ENCODE assay signal across 8 cellular contexts in the genomic region with DNA sequence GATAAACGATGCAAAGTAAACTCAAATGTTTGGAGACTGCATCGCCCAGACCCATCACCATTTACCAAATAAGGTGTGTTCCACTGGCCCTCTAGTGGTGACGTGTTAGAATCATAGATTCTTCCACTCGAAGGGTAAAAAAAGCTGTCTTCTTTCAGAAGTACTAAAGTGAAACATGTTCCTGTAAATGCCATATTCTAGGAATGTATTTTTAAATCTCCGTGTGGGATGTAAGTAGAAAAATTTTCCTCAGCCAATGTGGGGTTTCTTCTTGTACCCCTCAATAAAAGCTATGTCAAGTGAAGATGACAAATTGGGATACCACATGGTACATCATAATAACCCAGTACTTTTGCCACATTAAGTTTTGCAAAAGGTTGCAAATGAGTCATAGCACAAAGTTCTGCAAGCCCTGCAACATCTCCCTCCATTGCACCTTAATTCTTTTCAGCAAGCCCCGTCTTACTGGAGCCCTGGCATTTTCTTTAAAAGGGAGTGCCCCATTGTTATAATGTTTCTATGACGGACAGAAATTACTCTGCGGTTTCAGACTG.
DNase-seq lines count a peak whose midpoint lies in the region; ATAC-seq and TF ChIP-seq lines count a peak whose summit lies in the region.

No MANE protein-coding gene starts in this region.

- H3K9ac ChIP-seq in KMS-11 (no peak overlapping the region), SK-N-MC (ENCODE audit: insufficient read length) (no peak overlapping the region)

- H3K36me3 ChIP-seq in KMS-11 (ENCODE audit: insufficient read depth) (no peaks in the 10 kb centered on the region), SK-N-MC (ENCODE audit: insufficient read depth, low read length) (no peaks in the 10 kb centered on the region), psoas muscle (ENCODE audit: insufficient read depth in 1 of 2, low read depth in 1 of 2) (no peaks in the 10 kb centered on the region)

- H3K4me1 Mint-ChIP-seq in activated naive CD8-positive, alpha-beta T cell treated with anti-CD3 and anti-CD28 coated beads, Interleukin-2, amount 50 U/mL, for 24 hours, result peaks cover 1% of the 10 kb centered on the region
- H3K4me1 Mint-ChIP-seq in activated naive CD8-positive, alpha-beta T cell treated with anti-CD3 and anti-CD28 coated beads for 36 hours, result peaks cover 2% of the 10 kb centered on the region

- H3K27me3 ChIP-seq in KMS-11 (ENCODE audit: insufficient read depth, low read depth) (no peaks in the 10 kb centered on the region), psoas muscle (ENCODE audit: insufficient read depth in 3 of 3, low read length in 2 of 3) (no peaks in the 10 kb centered on the region)

- H3K36me3 Mint-ChIP-seq in activated naive CD8-positive, alpha-beta T cell treated with anti-CD3 and anti-CD28 coated beads, Interleukin-2, amount 50 U/mL, for 24 hours (ENCODE audit: low read depth), result no peaks in the 10 kb centered on the region
- no peaks in the 10 kb centered on the region for H3K36me3 Mint-ChIP-seq in activated naive CD8-positive, alpha-beta T cell treated with anti-CD3 and anti-CD28 coated beads for 36 hours

- H2AFZ ChIP-seq in KMS-11 (ENCODE audit: low read depth), result no peak overlapping the region

- DNase-seq in activated naive CD8-positive, alpha-beta T cell treated with anti-CD3 and anti-CD28 coated beads, Interleukin-2, amount 50 U/mL, for 24 hours, result no peak
- no peak for DNase-seq in activated naive CD8-positive, alpha-beta T cell treated with anti-CD3 and anti-CD28 coated beads for 36 hours
- DNase-seq in SK-N-MC (ENCODE audit: low read depth, low spot score) (peak; percentile 37), fibroblast of villous mesenchyme (ENCODE audit: low read depth) (peak; percentile 62), psoas muscle (no peak), activated gamma-delta T cell treated with Interleukin-2 at 50 U/mL for 16 hours (no peak)

- H3K4me3 ChIP-seq in KMS-11 (IDR thresholded peaks at IDR 0.05; ENCODE audit: insufficient read depth, low read depth, low read length) (no peak overlapping the region), SK-N-MC (peak overlapping the region; percentile 35; the same call in 1 of the 2 replicates), fibroblast of villous mesenchyme (ENCODE audit: low read depth, low read length) (no peak overlapping the region), psoas muscle (no peak overlapping the region)

- H3K4me1 ChIP-seq in KMS-11 (ENCODE audit: low read depth, poor library complexity, severe bottlenecking), result peaks cover 33% of the 10 kb centered on the region
- no peaks in the 10 kb centered on the region for H3K4me1 ChIP-seq in psoas muscle

- no peaks in the 10 kb centered on the region for H4K20me1 ChIP-seq in KMS-11 (ENCODE audit: insufficient read depth)

- H3K27ac ChIP-seq in KMS-11 (no peak overlapping the region), SK-N-MC (no peak overlapping the region), psoas muscle (no peak overlapping the region)

- H3K27me3 Mint-ChIP-seq in activated naive CD8-positive, alpha-beta T cell treated with anti-CD3 and anti-CD28 coated beads, Interleukin-2, amount 50 U/mL, for 24 hours, result no peaks in the 10 kb centered on the region
- H3K27me3 Mint-ChIP-seq in activated naive CD8-positive, alpha-beta T cell treated with anti-CD3 and anti-CD28 coated beads for 36 hours, result no peaks in the 10 kb centered on the region

- peak; percentile 46 for ATAC-seq in activated naive CD8-positive, alpha-beta T cell treated with anti-CD3 and anti-CD28 coated beads, Interleukin-2, amount 50 U/mL, for 24 hours
- ATAC-seq in GM21576 (IDR thresholded peaks at IDR 0.05; ENCODE audit: unreplicated experiment), result peak; percentile 70
- ATAC-seq in psoas muscle, result no peak

- TF ChIP-seq CTCF in KMS-11 (conservative IDR thresholded peaks at IDR 0.05; ENCODE audit: low read depth, low read length), result peak; percentile 63
- TF ChIP-seq CTCF in fibroblast of villous mesenchyme (IDR thresholded peaks at IDR 0.05; ENCODE audit: insufficient read depth, low read depth, low read length), result peak; percentile 82
- peak; percentile 59 for TF ChIP-seq CTCF in psoas muscle (IDR thresholded peaks at IDR 0.05)

- no peak overlapping the region for H3K4me2 ChIP-seq in KMS-11

- 33 to 38% (median 34%) methylated on average over 8 of the region's 8 CpGs for WGBS in psoas muscle, 3 donors

- no peaks in the 10 kb centered on the region for H3K79me2 ChIP-seq in KMS-11 (ENCODE audit: insufficient read depth, low read depth)

- no peak overlapping the region for H3K27ac Mint-ChIP-seq in activated naive CD8-positive, alpha-beta T cell treated with anti-CD3 and anti-CD28 coated beads, Interleukin-2, amount 50 U/mL, for 24 hours
- H3K27ac Mint-ChIP-seq in activated naive CD8-positive, alpha-beta T cell treated with anti-CD3 and anti-CD28 coated beads for 36 hours, result no peak overlapping the region

- intact Hi-C loops in psoas muscle (cut with DNase I), result loop anchor here in 1 of 2 donors (10.0 kb wide), 1 partner anchor 1309 kb away; no protein-coding TSS in a partner anchor

- H3K9me3 ChIP-seq in SK-N-MC (ENCODE audit: low read depth, low read length) (no peaks in the 10 kb centered on the region), psoas muscle (no peaks in the 10 kb centered on the region)

- no peaks in the 10 kb centered on the region for H3K9me3 Mint-ChIP-seq in activated naive CD8-positive, alpha-beta T cell treated with anti-CD3 and anti-CD28 coated beads, Interleukin-2, amount 50 U/mL, for 24 hours
- no peaks in the 10 kb centered on the region for H3K9me3 Mint-ChIP-seq in activated naive CD8-positive, alpha-beta T cell treated with anti-CD3 and anti-CD28 coated beads for 36 hours

- H3K4me3 Mint-ChIP-seq in activated naive CD8-positive, alpha-beta T cell treated with anti-CD3 and anti-CD28 coated beads, Interleukin-2, amount 50 U/mL, for 24 hours, result no peak overlapping the region
- H3K4me3 Mint-ChIP-seq in activated naive CD8-positive, alpha-beta T cell treated with anti-CD3 and anti-CD28 coated beads for 36 hours, result no peak overlapping the region

Comparison
In these comparisons a context has a peak if more than half of its experiments do, and no peak if none do; other contexts are left out.
1. ATAC-seq: peak in activated naive CD8-positive, alpha-beta T cell treated with anti-CD3 and anti-CD28 coated beads, Interleukin-2, amount 50 U/mL, for 24 hours (single experiment) and GM21576 (single experiment); none in psoas muscle (0 of 4).
2. DNase-seq: peak in SK-N-MC (single experiment) and fibroblast of villous mesenchyme (single experiment); none in activated naive CD8-positive, alpha-beta T cell treated with anti-CD3 and anti-CD28 coated beads, Interleukin-2, amount 50 U/mL, for 24 hours (single experiment), activated naive CD8-positive, alpha-beta T cell treated with anti-CD3 and anti-CD28 coated beads for 36 hours (single experiment), psoas muscle (0 of 2) and activated gamma-delta T cell treated with Interleukin-2 at 50 U/mL for 16 hours (single experiment).
3. Peak in every context shown above with its lines, with median percentiles within 50 percentile points of each other: CTCF ChIP-seq.